ENCODE assay signal across 8 cellular contexts in the genomic region with DNA sequence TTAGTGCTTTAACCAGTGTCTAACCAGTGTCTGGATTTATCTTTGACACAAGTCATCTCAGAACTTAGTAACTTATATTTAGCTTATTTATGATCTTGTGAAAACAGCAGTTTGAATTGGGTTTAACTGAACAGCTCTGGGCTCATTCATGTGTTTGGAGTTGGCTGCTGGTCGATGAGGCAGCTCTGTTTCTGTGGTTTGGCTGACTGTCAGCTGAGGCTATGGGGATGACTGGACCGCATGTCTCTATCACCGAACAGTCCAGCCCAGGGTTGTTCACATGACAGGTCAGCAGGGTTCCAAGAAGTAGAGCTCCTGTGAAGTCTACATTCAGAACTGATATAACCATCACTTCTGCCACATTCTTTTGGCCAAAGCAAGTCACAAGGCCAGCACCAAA. TPM values are rescaled to one million over a fixed set of nuclear protein-coding genes. Genes with fewer than 3 reads are reported as not detected.
DNase-seq lines count a peak whose midpoint lies in the region; ATAC-seq and TF ChIP-seq lines count a peak whose summit lies in the region.

No MANE protein-coding gene starts in this region.

- H3K4me1 Mint-ChIP-seq in HFFc6 (ENCODE audit: low read depth) (peaks cover 18% of the 10 kb centered on the region), CD14-positive monocyte (no peaks in the 10 kb centered on the region)

- H3K36me3 Mint-ChIP-seq in HFFc6 (ENCODE audit: low read depth) (no peaks in the 10 kb centered on the region; the same call in 1 of the 2 replicates), CD14-positive monocyte (no peaks in the 10 kb centered on the region)

- H3K9me3 ChIP-seq in prostate gland, result no peaks in the 10 kb centered on the region

- no peaks in the 10 kb centered on the region for H3K4me1 ChIP-seq in prostate gland (replicated peaks)

- H3K36me3 ChIP-seq in prostate gland, result no peaks in the 10 kb centered on the region

- TF ChIP-seq POLR2A in prostate gland (IDR thresholded peaks at IDR 0.05), result no peak

- H3K27ac Mint-ChIP-seq in HFFc6, result peak overlapping the region; percentile 72
- H3K27ac Mint-ChIP-seq in CD14-positive monocyte, result no peak overlapping the region

- peaks cover 3% of the 10 kb centered on the region for H3K27me3 Mint-ChIP-seq in HFFc6 (ENCODE audit: insufficient read depth)
- peaks cover 0 to 5% (median 2%) of the 10 kb centered on the region in 3 donors for H3K27me3 Mint-ChIP-seq in CD14-positive monocyte (ENCODE audit: low read depth in 3 of 3)

- peak overlapping the region; percentile 57 for H3K4me3 Mint-ChIP-seq in HFFc6
- H3K4me3 Mint-ChIP-seq in CD14-positive monocyte, result no peak overlapping the region

- WGBS in prostate gland, result 36% methylated on average over 3 of the region's 3 CpGs

- H3K27me3 ChIP-seq in prostate gland (replicated peaks; ENCODE audit: insufficient read depth), result no peaks in the 10 kb centered on the region

- H3K27ac ChIP-seq in prostate gland, result no peak overlapping the region

- no peak overlapping the region for H3K4me3 ChIP-seq in prostate gland

- no peak for TF ChIP-seq CTCF in HFFc6 (IDR thresholded peaks at IDR 0.05)
- no peak for TF ChIP-seq CTCF in CD14-positive monocyte (IDR thresholded peaks at IDR 0.05)
- TF ChIP-seq CTCF in prostate gland (IDR thresholded peaks at IDR 0.05), result no peak

- intact Hi-C loops in CD14-positive monocyte (cut with micrococcal nuclease) (no loop called here), prostate gland (cut with DNase I) (no loop called here)

- peak; percentile 90 for ATAC-seq in GM18520 (IDR thresholded peaks at IDR 0.05; ENCODE audit: unreplicated experiment)

- DNase-seq in HFFc6, result peak; percentile 93
- DNase-seq in NCI-H226, result peak; percentile 90
- DNase-seq in foreskin melanocyte, result peak; percentile 98
- no peak for DNase-seq in NCI-H1048 (lab: John Stamatoyannopoulos, UW)
- no peak for DNase-seq in effector CD4-positive, alpha-beta T cell
- no peak for DNase-seq in CD14-positive monocyte (ENCODE audit: low spot score)
- DNase-seq in prostate gland (ENCODE audit: low spot score), result no peak

- H3K9me3 Mint-ChIP-seq in HFFc6, result no peaks in the 10 kb centered on the region
- H3K9me3 Mint-ChIP-seq in CD14-positive monocyte, result peaks cover 0 to 7% (median 5%) of the 10 kb centered on the region in 7 donors

RNA-seq across cellular contexts. Expression of a gene that starts 29.1 kb away (rescaled TPM):
- total RNA-seq in HFFc6 (2021; fragmentation: NEBNext Ultra II Directional; extraction: Animal tissue kit (Norgen Biotek cat#: 25700)), result 10 to 100 TPM in 2 of 6 experiments, 1 to 10 TPM in 4; 7.4 to 11.1 (median 9.0) TPM
- 10 to 100 TPM; 18.9 to 22.3 TPM for polyA plus RNA-seq in CD14-positive monocyte
- 10 to 100 TPM; 10.2 to 22.9 TPM for total RNA-seq in prostate gland

Comparison
In these comparisons a context has a peak if more than half of its experiments do, and no peak if none do; other contexts are left out.
1. DNase-seq: peak in HFFc6 (single experiment), NCI-H226 (single experiment) and foreskin melanocyte (single experiment); none in NCI-H1048 (single experiment), effector CD4-positive, alpha-beta T cell (single experiment), CD14-positive monocyte (single experiment) and prostate gland (single experiment).